In the genomic region with DNA sequence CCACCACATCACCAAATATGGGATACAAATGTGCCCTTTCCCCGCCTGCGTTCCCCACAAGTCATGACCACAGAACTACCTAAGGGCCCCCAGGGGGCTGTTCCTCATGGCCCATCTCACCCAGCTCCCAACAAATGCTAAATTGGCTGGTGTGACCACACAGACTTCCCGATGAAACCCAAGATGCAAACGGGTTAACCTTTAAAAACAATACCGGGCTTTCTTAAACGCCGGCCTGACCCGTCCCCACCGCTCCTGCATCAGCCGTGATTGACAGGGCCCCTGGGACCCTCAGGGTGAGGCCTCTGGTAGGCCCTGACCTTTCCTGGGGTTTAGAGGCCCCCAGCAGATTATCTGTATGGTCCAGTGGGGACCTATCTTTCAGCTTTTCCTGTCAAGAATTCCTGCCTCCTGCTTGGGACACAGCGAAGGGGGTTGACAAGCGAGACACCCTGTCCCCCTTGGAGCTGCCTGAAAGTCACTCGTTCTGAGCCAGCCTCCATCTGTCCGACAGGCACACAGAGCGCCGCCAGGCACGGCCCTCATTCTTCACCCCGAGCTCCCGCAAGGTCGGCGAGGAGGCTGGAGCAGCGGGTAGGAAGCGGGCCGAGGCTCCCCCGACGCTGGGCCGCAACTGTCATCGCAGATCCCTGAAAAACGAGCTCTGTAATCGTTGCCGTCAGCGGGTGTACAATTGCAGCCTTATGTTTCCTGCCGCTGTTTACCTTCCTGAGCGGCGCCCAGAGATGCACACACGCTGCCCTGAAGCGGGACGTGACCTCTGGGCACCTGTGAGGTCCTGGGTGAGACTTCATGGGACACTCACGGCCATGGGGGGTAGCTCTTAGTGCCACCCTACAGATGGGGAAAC, we compare ENCODE assay signal across 21 cellular contexts.
"Had no signal": no experiment of that assay in that cellular context is flagged by ENCODE, and none has a peak within 500 bp of the region (broad histone marks: within the 10 kb centered on the region; RNA-seq: fewer than 3 reads in every experiment).

No MANE protein-coding gene starts in this region.

- DNase-seq: activated CD4-positive, alpha-beta T cell treated with anti-CD3 and anti-CD28 coated beads, Interleukin-2, amount 10 ng/mL, durations not matched to agents 7 days and 5 days; activated CD4-positive, CD25-positive, alpha-beta regulatory T cell treated with anti-CD3 and anti-CD28 coated beads, Interleukin-2, amount 50 U/mL, for 72 hours; activated CD8-positive, alpha-beta memory T cell treated with anti-CD3 and anti-CD28 coated beads, Interleukin-2, amount 10 ng/mL, durations not matched to agents 7 days and 5 days; activated CD8-positive, alpha-beta T cell treated with anti-CD3 and anti-CD28 coated beads for 36 hours; activated gamma-delta T cell; activated naive CD4-positive, alpha-beta T cell treated with anti-CD3 and anti-CD28 coated beads, Interleukin-2, amount 50 U/mL, for 16 hours; activated naive CD8-positive, alpha-beta T cell treated with anti-CD3 and anti-CD28 coated beads, Interleukin-2, amount 50 U/mL, for 24 hours; activated T-cell treated with anti-CD3 and anti-CD28 coated beads for 4 hours; caudate nucleus; effector memory CD8-positive, alpha-beta T cell; islet precursor cell; left cardiac atrium; lower lobe of right lung; mesendoderm; mucosa of descending colon; stimulated activated CD4-positive, alpha-beta T cell treated with anti-CD3 and anti-CD28 coated beads, Interleukin-12 subunit alpha, Interleukin-12 subunit beta, amount 100 ng/mL, for 4 hours; stimulated activated CD4-positive, alpha-beta T cell treated with anti-CD3 and anti-CD28 coated beads, Interleukin-4, amount 100 ng/mL, for 4 hours; stimulated activated naive CD8-positive, alpha-beta T cell treated with anti-CD3 and anti-CD28 coated beads, Interleukin-15, Interleukin-2, amounts not matched to agents 100 U/mL and 50 U/mL, for 24 hours; SW 1271 had no signal

- H3K36me3 ChIP-seq: esophagus muscularis mucosa, lower lobe of right lung had no signal

- H3K4me1 ChIP-seq: lower lobe of right lung had no signal

- H3K9me3 ChIP-seq: esophagus muscularis mucosa, lower lobe of right lung, mucosa of descending colon had no signal

- ATAC-seq: activated CD8-positive, alpha-beta memory T cell treated with anti-CD3 and anti-CD28 coated beads, Interleukin-2, amount 10 ng/mL, durations not matched to agents 7 days and 5 days; activated CD8-positive, alpha-beta T cell treated with anti-CD3 and anti-CD28 coated beads for 36 hours; activated naive CD8-positive, alpha-beta T cell treated with anti-CD3 and anti-CD28 coated beads, Interleukin-2, amount 50 U/mL, for 24 hours; effector memory CD8-positive, alpha-beta T cell; left cardiac atrium; lower lobe of right lung; mucosa of descending colon; stimulated activated naive CD8-positive, alpha-beta T cell treated with anti-CD3 and anti-CD28 coated beads, Interleukin-15, Interleukin-2, amounts not matched to agents 100 U/mL and 50 U/mL, for 24 hours had no signal

- H3K4me3 ChIP-seq: esophagus muscularis mucosa, lower lobe of right lung, mucosa of descending colon had no signal

- H3K27ac ChIP-seq: esophagus muscularis mucosa, lower lobe of right lung, VCaP had no signal
